Comparison of ENCODE assay signal across 11 cellular contexts in the genomic region with DNA sequence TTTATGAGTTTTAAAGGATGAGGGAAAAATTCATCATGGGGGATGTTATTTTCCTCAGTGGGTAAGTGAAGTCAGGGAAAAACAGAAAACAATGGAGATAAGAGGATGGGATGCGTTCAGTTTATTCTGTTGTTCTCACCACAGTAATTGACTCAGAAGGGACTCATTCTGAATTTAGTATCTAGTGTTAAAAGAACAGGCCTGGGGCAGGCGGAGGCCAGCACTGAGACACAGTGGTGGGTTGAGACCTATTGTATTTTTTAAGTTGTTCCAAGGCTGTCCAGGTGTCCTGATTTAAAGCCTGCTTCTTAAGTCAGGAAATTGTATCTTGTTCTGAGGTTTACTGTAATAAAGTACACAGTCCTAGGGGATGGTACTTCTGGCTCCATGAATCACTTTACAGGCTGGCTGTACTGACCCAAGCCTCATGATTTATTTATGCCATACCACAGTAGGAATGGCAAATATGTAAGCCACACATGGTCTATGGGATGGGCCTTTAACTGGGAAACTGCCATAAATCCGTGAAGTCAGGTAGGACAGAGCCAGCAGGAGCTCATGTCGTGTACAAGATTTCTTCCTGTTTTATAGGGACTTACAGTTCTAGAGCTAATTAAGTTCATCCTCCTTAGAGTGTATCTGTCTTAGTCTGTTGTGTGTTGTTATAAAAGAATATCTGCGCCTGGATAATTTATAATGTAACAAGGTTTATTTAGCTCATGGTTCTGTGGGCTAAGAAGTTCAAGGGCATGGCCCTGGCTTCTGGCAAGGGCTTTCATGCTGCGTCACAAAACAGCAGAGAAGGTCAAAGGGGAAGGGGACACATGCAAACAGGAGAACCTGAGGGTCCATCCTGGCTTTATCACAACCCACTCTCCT.
DNase-seq lines count a peak whose midpoint lies in the region; ATAC-seq and TF ChIP-seq lines count a peak whose summit lies in the region.
"Had no signal": no experiment of that assay in that cellular context is flagged by ENCODE, and none has a peak within 500 bp of the region (broad histone marks: within the 10 kb centered on the region; RNA-seq: fewer than 3 reads in every experiment).

No MANE protein-coding gene starts in this region.

- no peaks in the 10 kb centered on the region for H3K27me3 ChIP-seq in Caco-2 (replicated peaks; ENCODE audit: control insufficient read depth, insufficient read depth, low read length)
- H3K27me3 ChIP-seq in PC-9 (ENCODE audit: insufficient read depth, low read depth), result no peaks in the 10 kb centered on the region
- no peaks in the 10 kb centered on the region for H3K27me3 ChIP-seq in neuronal stem cell (ENCODE audit: control insufficient read depth in 3 of 3, insufficient read depth in 3 of 3, low read depth in 1 of 3, low read length in 3 of 3)

- no CpG with 5 or more reads among the region's 6 CpGs for WGBS in neuronal stem cell (ENCODE audit: extremely low coverage in 2 of 2, insufficient read length in 2 of 2, insufficient replicate concordance in 1 of 2), 2 donors

- CTCF ChIA-PET in Caco-2 (lab: Charles Lee), result interaction anchor here (0.5 kb wide), 1 partner anchor 343 kb away, joined by 3 read pairs; no protein-coding TSS in a partner anchor
- CTCF ChIA-PET in PC-9 (lab: Charles Lee), result interaction anchor here (0.5 to 0.6 kb wide), 3 partner anchors 127 to 260 kb away, joined by 3 read pairs; no protein-coding TSS in a partner anchor

- H3K27ac Mint-ChIP-seq in Caco-2 (ENCODE audit: unreplicated experiment), result peak overlapping the region; percentile 22

- no peak overlapping the region for H4K91ac ChIP-seq in neuronal stem cell (ENCODE audit: low read depth, low read length, poor library complexity)

- H2BK120ac ChIP-seq in neuronal stem cell (ENCODE audit: low read depth, low read length), result no peak overlapping the region

- H3K79me1 ChIP-seq in neuronal stem cell (ENCODE audit: low read depth, low read length), result no peaks in the 10 kb centered on the region

- no peak overlapping the region for H3K4me2 ChIP-seq in PC-9
- no peak overlapping the region for H3K4me2 ChIP-seq in neuronal stem cell (ENCODE audit: insufficient read depth, low read length, poor library complexity, severe bottlenecking)

- H3K9me3 ChIP-seq in Caco-2, result no peaks in the 10 kb centered on the region
- no peaks in the 10 kb centered on the region for H3K9me3 ChIP-seq in PC-9 (ENCODE audit: insufficient read depth, low read depth)
- no peaks in the 10 kb centered on the region for H3K9me3 ChIP-seq in neuronal stem cell (replicated peaks in 1 of 2; ENCODE audit: control insufficient read depth in 2 of 2, insufficient read depth in 1 of 2, low read depth in 1 of 2, low read length in 2 of 2)

- ATAC-seq in GM21515 (IDR thresholded peaks at IDR 0.05; ENCODE audit: unreplicated experiment) (no peak), HG02610 (IDR thresholded peaks at IDR 0.05; ENCODE audit: unreplicated experiment) (no peak), HG03521 (IDR thresholded peaks at IDR 0.05; ENCODE audit: unreplicated experiment) (no peak)

- no peak overlapping the region for H2AFZ ChIP-seq in PC-9
- no peak overlapping the region for H2AFZ ChIP-seq in neuronal stem cell (ENCODE audit: low read length)

- no peaks in the 10 kb centered on the region for H3K9me3 Mint-ChIP-seq in Caco-2 (ENCODE audit: unreplicated experiment)

- H4K20me1 ChIP-seq in PC-9 (ENCODE audit: insufficient read depth), result no peaks in the 10 kb centered on the region

- H3K4me3 ChIP-seq in Caco-2 (ENCODE audit: low read depth, low read length), result no peak overlapping the region
- no peak overlapping the region for H3K4me3 ChIP-seq in PC-9
- no peak overlapping the region for H3K4me3 ChIP-seq in fibroblast of mammary gland (ENCODE audit: control insufficient read depth, low read depth, low read length)
- H3K4me3 ChIP-seq in neuronal stem cell (ENCODE audit: low read length in 2 of 2), result no peak overlapping the region
- H3K4me3 ChIP-seq: SK-N-MC had no signal

- no peak overlapping the region for H3K4ac ChIP-seq in neuronal stem cell (ENCODE audit: low read length)

- no peak overlapping the region for H3K18ac ChIP-seq in neuronal stem cell (ENCODE audit: low read length)

- H2BK15ac ChIP-seq in neuronal stem cell (ENCODE audit: low read length), result no peak overlapping the region

- peaks cover 8% of the 10 kb centered on the region for H3K4me1 Mint-ChIP-seq in Caco-2 (ENCODE audit: low read depth, unreplicated experiment)

- H3K36me3 ChIP-seq in Caco-2 (ENCODE audit: control insufficient read depth, insufficient read depth, low read length) (no peaks in the 10 kb centered on the region), PC-9 (ENCODE audit: low read depth) (no peaks in the 10 kb centered on the region), neuronal stem cell (replicated peaks in 1 of 2; ENCODE audit: control insufficient read depth in 2 of 2, insufficient read depth in 2 of 2, low read length in 2 of 2) (no peaks in the 10 kb centered on the region)

- POLR2A ChIA-PET in Caco-2 (lab: Charles Lee), result interaction anchor here (0.8 kb wide), 1 partner anchor 25 kb away, joined by 3 read pairs; no protein-coding TSS in a partner anchor
- POLR2A ChIA-PET in PC-9 (lab: Charles Lee; ENCODE audit: unreplicated experiment), result interaction anchor here (0.6 kb wide), 1 partner anchor 190 kb away, joined by 7 read pairs; no protein-coding TSS in a partner anchor

- H3F3A ChIP-seq in PC-9 (ENCODE audit: insufficient read depth, low read depth), result no peaks in the 10 kb centered on the region

- H3K27ac ChIP-seq in PC-9, result no peak overlapping the region
- H3K27ac ChIP-seq in neuronal stem cell (replicated peaks; ENCODE audit: low read length), result no peak overlapping the region
- H3K27ac ChIP-seq: SK-N-MC had no signal

- no peak overlapping the region for H3K23ac ChIP-seq in neuronal stem cell (ENCODE audit: low read depth, low read length, poor library complexity)

- H3K4me3 Mint-ChIP-seq in Caco-2 (ENCODE audit: unreplicated experiment), result no peak overlapping the region

- no peaks in the 10 kb centered on the region for H3K9me2 ChIP-seq in PC-9 (ENCODE audit: insufficient read depth)

- no peak overlapping the region for H2AK5ac ChIP-seq in neuronal stem cell (ENCODE audit: low read depth, low read length)

- H3K4me1 ChIP-seq in Caco-2 (no peaks in the 10 kb centered on the region), PC-9 (replicated peaks; ENCODE audit: insufficient read depth) (no peaks in the 10 kb centered on the region), neuronal stem cell (ENCODE audit: control insufficient read depth in 2 of 2, insufficient read depth in 1 of 2, low read depth in 1 of 2, low read length in 2 of 2) (peaks cover 5 to 8% of the 10 kb centered on the region in 2 donors)

- no peak overlapping the region for H2BK5ac ChIP-seq in neuronal stem cell (ENCODE audit: low read length)

- intact Hi-C loops in Caco-2 (cut with micrococcal nuclease; ENCODE audit: unreplicated experiment), result no loop called here
- intact Hi-C loops in PC-9 (cut with micrococcal nuclease; ENCODE audit: unreplicated experiment), result no loop called here

- no peak overlapping the region for H4K8ac ChIP-seq in neuronal stem cell (ENCODE audit: low read depth, low read length)

- H3K27me3 Mint-ChIP-seq in Caco-2 (ENCODE audit: insufficient read depth, unreplicated experiment), result no peaks in the 10 kb centered on the region

- peak overlapping the region; percentile 16 for H3K9ac ChIP-seq in neuronal stem cell (ENCODE audit: low read depth, low read length, poor library complexity)

- peaks cover 19% of the 10 kb centered on the region for H3K36me3 Mint-ChIP-seq in Caco-2 (ENCODE audit: insufficient read depth, unreplicated experiment)

- no peak overlapping the region for H2BK12ac ChIP-seq in neuronal stem cell (ENCODE audit: low read length)

- TF ChIP-seq CTCF in Caco-2 (IDR thresholded peaks at IDR 0.05; ENCODE audit: insufficient read depth in 1 of 2, low read depth in 1 of 2, low read length in 1 of 2, severe bottlenecking in 1 of 2, unreplicated experiment in 1 of 2), result no peak
- TF ChIP-seq CTCF in PC-9 (conservative IDR thresholded peaks at IDR 0.05), result no peak
- TF ChIP-seq CTCF in fibroblast of mammary gland (conservative IDR thresholded peaks at IDR 0.05; ENCODE audit: control insufficient read depth, insufficient read depth, low read depth, low read length), result no peak

- H3K14ac ChIP-seq in neuronal stem cell (ENCODE audit: low read length), result no peak overlapping the region

- DNase-seq in Caco-2 (peak in 1 of 2 experiments; percentile 18), PC-9 (peak; percentile 7 to 55), fibroblast of mammary gland (ENCODE audit: low read depth) (peak; percentile 76), neuronal stem cell (ENCODE audit: low spot score) (no peak), activated T-cell treated with anti-CD3 and anti-CD28 coated beads for 4 hours (no peak)
- DNase-seq: activated CD8-positive, alpha-beta memory T cell treated with anti-CD3 and anti-CD28 coated beads, Interleukin-2, amount 50 U/mL, for 4 hours; DMS79 treated with DMSO at 0.1 percent for 48 hours had no signal

- H3K79me2 ChIP-seq in PC-9 (ENCODE audit: low read depth), result no peaks in the 10 kb centered on the region

- BruUV-seq in Caco-2 (replicated peaks; lab: Mats Ljungman, UMichigan) (no TSS peak), PC-9 (replicated peaks; lab: Mats Ljungman, UMichigan) (no TSS peak)

Comparison
In these comparisons a context has a peak if more than half of its experiments do, and no peak if none do; other contexts are left out.
1. DNase-seq: peak in PC-9 (2 of 2) and fibroblast of mammary gland (single experiment); none in neuronal stem cell (single experiment) and activated T-cell treated with anti-CD3 and anti-CD28 coated beads for 4 hours (single experiment).